ENCODE assay signal across 14 cellular contexts in the genomic region with DNA sequence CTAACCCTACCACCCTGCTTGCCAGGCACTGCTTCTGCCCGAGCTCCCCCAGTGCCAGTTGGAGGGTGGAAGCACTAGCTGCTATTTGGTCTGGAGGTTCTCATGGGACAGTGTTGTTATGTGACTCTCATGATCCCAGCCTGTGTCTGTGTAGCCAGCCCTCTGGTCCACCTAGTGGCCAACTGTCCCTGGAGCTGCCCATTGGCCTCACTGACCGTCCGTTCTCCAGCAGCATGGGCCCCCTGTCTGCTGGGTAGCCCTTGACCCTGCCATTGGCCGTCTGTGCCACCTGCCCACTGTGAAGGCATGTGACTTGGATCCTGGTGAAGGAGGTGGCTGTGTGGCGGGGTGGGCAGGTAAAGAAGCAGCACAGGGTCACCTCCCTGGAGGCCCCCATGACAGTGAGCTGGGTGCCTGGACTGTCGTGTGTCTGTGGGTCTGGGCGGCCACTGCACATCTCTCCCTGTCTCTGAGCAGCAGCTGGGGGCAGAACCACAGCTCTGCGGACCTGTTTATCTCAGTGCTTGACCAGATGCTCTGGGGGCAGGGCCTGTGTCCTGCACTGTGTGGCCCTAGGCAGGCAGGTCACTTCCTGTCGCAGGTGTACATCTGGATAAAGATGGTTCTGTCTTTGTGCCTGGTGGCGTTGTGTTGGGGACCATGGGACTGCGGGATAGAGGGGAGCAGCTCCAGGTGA. TPM values are rescaled to one million over a fixed set of nuclear protein-coding genes. Genes with fewer than 3 reads are reported as not detected.
DNase-seq lines count a peak whose midpoint lies in the region; ATAC-seq and TF ChIP-seq lines count a peak whose summit lies in the region.
"Had no signal": no experiment of that assay in that cellular context is flagged by ENCODE, and none has a peak within 500 bp of the region (broad histone marks: within the 10 kb centered on the region; RNA-seq: fewer than 3 reads in every experiment).

No MANE protein-coding gene starts in this region.

- TF ChIP-seq CTCF in DND-41 (IDR thresholded peaks at IDR 0.05; ENCODE audit: borderline replicate concordance, extremely low read depth, low read length, poor library complexity, severe bottlenecking), result no peak
- peak; percentile 21 for TF ChIP-seq CTCF in osteocyte (IDR thresholded peaks at IDR 0.05)

- H2AFZ ChIP-seq in DND-41 (ENCODE audit: low read depth, low read length), result no peak overlapping the region
- H2AFZ ChIP-seq: PC-9 had no signal

- no peak overlapping the region for H3K4me3 Mint-ChIP-seq in osteocyte (ENCODE audit: unreplicated experiment)
- H3K4me3 Mint-ChIP-seq: activated T-cell treated with anti-CD3 and anti-CD28 coated beads, Interleukin-2, amount 50 U/mL, for 4 hours had no signal

- H3K27me3 Mint-ChIP-seq in osteocyte (ENCODE audit: unreplicated experiment), result no peaks in the 10 kb centered on the region

- peaks cover 4% of the 10 kb centered on the region for H3K36me3 Mint-ChIP-seq in osteocyte (ENCODE audit: unreplicated experiment)

- H3K36me3 ChIP-seq in DND-41 (ENCODE audit: insufficient read depth, low read length), result no peaks in the 10 kb centered on the region
- H3K36me3 ChIP-seq: vagina had no signal

- H3K27ac Mint-ChIP-seq in osteocyte (ENCODE audit: unreplicated experiment), result peak overlapping the region; percentile 71

- no peaks in the 10 kb centered on the region for H3K4me1 ChIP-seq in DND-41 (ENCODE audit: insufficient read depth, low read length)

- DNase-seq in DND-41 (peak; percentile 3), cardiac septum (ENCODE audit: low spot score) (peak; percentile 58), osteocyte (ENCODE audit: extremely low spot score, unreplicated experiment) (peak; percentile 81), NCI-H524 (lab: John Stamatoyannopoulos, UW) (no peak), OCI-M2 (lab: John Stamatoyannopoulos, UW; ENCODE audit: unreplicated experiment) (no peak)
- DNase-seq in activated CD8-positive, alpha-beta memory T cell treated with anti-CD3 and anti-CD28 coated beads, Interleukin-2, amount 50 U/mL, for 48 hours, result peak; percentile 41
- DNase-seq: activated T-cell treated with anti-CD3 and anti-CD28 coated beads, Interleukin-2, amount 50 U/mL, for 4 hours; DMS53; midbrain; NCI-H187 treated with DMSO at 0.1 percent for 48 hours; PC-9 had no signal

- H3K9me3 ChIP-seq in DND-41 (ENCODE audit: insufficient read depth, low read length, severe bottlenecking), result no peaks in the 10 kb centered on the region
- H3K9me3 ChIP-seq: vagina had no signal

- no peaks in the 10 kb centered on the region for H3K27me3 ChIP-seq in DND-41 (ENCODE audit: insufficient read depth, low read length, poor library complexity)
- H3K27me3 ChIP-seq: vagina had no signal

- no peak overlapping the region for H3K4me2 ChIP-seq in DND-41 (ENCODE audit: insufficient read depth, low read length)
- H3K4me2 ChIP-seq: PC-9 had no signal

- no peak overlapping the region for H3K4me3 ChIP-seq in DND-41 (ENCODE audit: low read depth in 1 of 2, low read length in 2 of 2)
- H3K4me3 ChIP-seq: PC-9, vagina had no signal

- no peak for ATAC-seq in DND-41 (ENCODE audit: insufficient read depth, low read depth)
- ATAC-seq in HG03280 (IDR thresholded peaks at IDR 0.05; ENCODE audit: unreplicated experiment), result no peak
- ATAC-seq in GM18517 (IDR thresholded peaks at IDR 0.05; ENCODE audit: unreplicated experiment), result no peak
- ATAC-seq: activated T-cell treated with anti-CD3 and anti-CD28 coated beads, Interleukin-2, amount 50 U/mL, for 4 hours had no signal

- H3K27ac ChIP-seq in DND-41 (ENCODE audit: low read length), result no peak overlapping the region
- H3K27ac ChIP-seq: PC-9, vagina had no signal

- no peak overlapping the region for H3K9ac ChIP-seq in DND-41 (ENCODE audit: low read depth, low read length)

- intact Hi-C loops in cardiac septum (cut with DNase I), result no loop called here

- H3K9me3 Mint-ChIP-seq in osteocyte (ENCODE audit: unreplicated experiment), result no peaks in the 10 kb centered on the region

- H3K79me2 ChIP-seq in DND-41 (ENCODE audit: insufficient read depth, low read length), result peaks cover 100% of the 10 kb centered on the region

- H3K4me1 Mint-ChIP-seq in osteocyte (ENCODE audit: unreplicated experiment), result peaks cover 26% of the 10 kb centered on the region

- peaks cover 86% of the 10 kb centered on the region for H4K20me1 ChIP-seq in DND-41 (ENCODE audit: insufficient read depth, low read length)

RNA-seq across cellular contexts. Expression of gene PHF2, which starts 11.4 kb away (rescaled TPM):
- total RNA-seq in cardiac septum, result 24.5 TPM
- 39.9 and 40.3 TPM in 2 replicates for total RNA-seq in osteocyte

Comparison
In these comparisons a context has a peak if more than half of its experiments do, and no peak if none do; other contexts are left out.
1. DNase-seq: peak in DND-41 (single experiment), activated CD8-positive, alpha-beta memory T cell treated with anti-CD3 and anti-CD28 coated beads, Interleukin-2, amount 50 U/mL, for 48 hours (single experiment), cardiac septum (single experiment) and osteocyte (single experiment); none in NCI-H524 (0 of 2) and OCI-M2 (single experiment).